8 cellular contexts compared by ENCODE assay signal in genomic region chr2:3575534-3576324, GRCh38. TPM values are rescaled to one million over a fixed set of nuclear protein-coding genes. Genes with fewer than 3 reads are reported as not detected.
DNase-seq lines count a peak whose midpoint lies in the region; ATAC-seq and TF ChIP-seq lines count a peak whose summit lies in the region.

No MANE protein-coding gene starts in this region.

- peak overlapping the region; percentile 80 for H3K4me3 ChIP-seq in GM12865 (ENCODE audit: low read depth, low read length)
- H3K4me3 ChIP-seq in adipocyte (ENCODE audit: low read length): peak overlapping the region; percentile 84
- peak overlapping the region; percentile 96 for H3K4me3 ChIP-seq in iPS-15b (ENCODE audit: low read depth, low read length)

- TF ChIP-seq CTCF in GM12865 (IDR thresholded peaks at IDR 0.05; ENCODE audit: insufficient read depth, low read depth, low read length, missing control alignments): no peak

- peaks cover 48% of the 10 kb centered on the region for H3K4me1 ChIP-seq in adipocyte (ENCODE audit: control insufficient read depth, insufficient read depth, low read length)
- peaks cover 6% of the 10 kb centered on the region for H3K4me1 ChIP-seq in iPS-15b (ENCODE audit: control insufficient read depth, insufficient read depth, low read length)

- H3K9ac ChIP-seq in adipocyte (ENCODE audit: low read length): peak overlapping the region; percentile 90
- peak overlapping the region; percentile 98 for H3K9ac ChIP-seq in iPS-15b (ENCODE audit: low read depth, low read length)

- ATAC-seq in HG02588 (IDR thresholded peaks at IDR 0.05; ENCODE audit: unreplicated experiment): peak; percentile 30

- peaks cover 45% of the 10 kb centered on the region for H3K36me3 ChIP-seq in adipocyte (ENCODE audit: control insufficient read depth, insufficient read depth, low read length, severe bottlenecking)
- peaks cover 40% of the 10 kb centered on the region for H3K36me3 ChIP-seq in iPS-15b (ENCODE audit: control insufficient read depth, insufficient read depth, low read length)

- H3K9me3 ChIP-seq in adipocyte (ENCODE audit: control insufficient read depth, low read length): no peaks in the 10 kb centered on the region
- H3K9me3 ChIP-seq in iPS-15b (ENCODE audit: control insufficient read depth, insufficient read depth, low read length): no peaks in the 10 kb centered on the region

- H3K27me3 ChIP-seq in adipocyte (replicated peaks; ENCODE audit: control insufficient read depth, insufficient read depth, low read length) (no peaks in the 10 kb centered on the region), iPS-15b (ENCODE audit: control insufficient read depth, insufficient read depth, low read length) (no peaks in the 10 kb centered on the region)

- peak; percentile 27 for DNase-seq in GM12865 (ENCODE audit: low read depth)
- DNase-seq in OCI-M1 (lab: John Stamatoyannopoulos, UW): peak; percentile 38
- peak; percentile 38 for DNase-seq in adipocyte (ENCODE audit: low read depth)
- peak; percentile 43 for DNase-seq in stimulated activated CD4-positive, alpha-beta T cell treated with anti-CD3 and anti-CD28 coated beads, Interleukin-15, amount 100 ng/mL, for 24 hours
- DNase-seq in NOMO-1 treated with DMSO at 0.1 percent for 48 hours (lab: John Stamatoyannopoulos, UW; ENCODE audit: unreplicated experiment): no peak
- DNase-seq in mesenteric fat pad (ENCODE audit: low spot score): no peak

RNA-seq across cellular contexts. Expression of gene RPS7, which starts 0.7 kb away (rescaled TPM):
- 1,225 TPM for total RNA-seq in mesenteric fat pad

RNA-seq across cellular contexts. Expression of gene RNASEH1, which starts 17.6 kb away (rescaled TPM):
- 27.1 TPM for total RNA-seq in mesenteric fat pad

RNA-seq across cellular contexts. Expression of gene COLEC11, which starts 19.2 kb away (rescaled TPM):
- total RNA-seq in mesenteric fat pad: 5.5 TPM

RNA-seq across cellular contexts. Expression of gene ADI1, which starts 56.4 kb away (rescaled TPM):
- 63.6 TPM for total RNA-seq in mesenteric fat pad

Comparison
In these comparisons a context has a peak if more than half of its experiments do, and no peak if none do; other contexts are left out.
1. DNase-seq: peak in GM12865 (single experiment), OCI-M1 (single experiment), adipocyte (single experiment) and stimulated activated CD4-positive, alpha-beta T cell treated with anti-CD3 and anti-CD28 coated beads, Interleukin-15, amount 100 ng/mL, for 24 hours (single experiment); none in NOMO-1 treated with DMSO at 0.1 percent for 48 hours (single experiment) and mesenteric fat pad (single experiment).
2. Peak in every context shown above with its lines, with median percentiles within 50 percentile points of each other: H3K4me3 ChIP-seq.